8 cellular contexts compared by ENCODE assay signal in the genomic region with DNA sequence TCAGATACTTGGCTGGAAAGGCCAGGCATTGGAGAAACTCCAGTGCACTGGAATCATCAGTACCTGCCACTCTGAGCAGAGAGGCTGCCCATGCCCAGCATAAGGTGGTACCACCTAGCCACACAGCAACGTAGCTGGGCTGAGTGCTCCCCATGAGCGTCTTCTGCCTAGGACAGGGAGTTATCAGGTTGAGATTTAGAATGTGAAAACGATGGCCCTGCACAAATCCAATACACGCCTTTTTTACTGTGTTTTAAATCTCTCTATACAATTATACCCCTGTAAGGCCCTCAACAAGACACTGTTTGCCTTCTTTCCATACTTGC.
A peak's percentile ranks its signal among the peaks of the same experiment; 100 is the strongest.
DNase-seq lines count a peak whose midpoint lies in the region; ATAC-seq, FAIRE-seq and TF ChIP-seq lines count a peak whose summit lies in the region.

No MANE protein-coding gene starts in this region.

- ATAC-seq in memory B cell (ENCODE audit: low read depth) (no peak), GM21528 (IDR thresholded peaks at IDR 0.05; ENCODE audit: low FRiP score, unreplicated experiment) (no peak)

- H3K27ac ChIP-seq in astrocyte (ENCODE audit: low read depth, low read length) (peak overlapping the region; percentile 92), tibial artery (peak overlapping the region; percentile 95 to 96)

- DNase-seq in activated T-cell treated with anti-CD3 and anti-CD28 coated beads, Interleukin-2, amount 50 U/mL, for 24 hours, result no peak
- no peak for DNase-seq in activated T-cell treated with anti-CD3 and anti-CD28 coated beads for 4 hours
- DNase-seq in astrocyte (ENCODE audit: low read depth), result no peak
- no peak for DNase-seq in memory B cell (ENCODE audit: low spot score in 2 of 2)
- DNase-seq in tibial artery, result no peak
- no peak for DNase-seq in D341Med (ENCODE audit: low spot score)
- DNase-seq in NCI-H187 (lab: John Stamatoyannopoulos, UW), result no peak

- H3K4me3 Mint-ChIP-seq in activated T-cell treated with anti-CD3 and anti-CD28 coated beads, Interleukin-2, amount 50 U/mL, for 24 hours, result peak overlapping the region; percentile 91
- H3K4me3 Mint-ChIP-seq in astrocyte (ENCODE audit: unreplicated experiment) (peak overlapping the region; percentile 96), memory B cell (peak overlapping the region; percentile 94)

- no peak for FAIRE-seq in astrocyte (lab: Jason Lieb, UNC)

- peak overlapping the region; percentile 76 for H3K4me3 ChIP-seq in astrocyte (ENCODE audit: insufficient read depth, low read depth, low read length)
- H3K4me3 ChIP-seq in tibial artery, result peak overlapping the region; percentile 66 to 72

- no peaks in the 10 kb centered on the region for H3K9me3 Mint-ChIP-seq in activated T-cell treated with anti-CD3 and anti-CD28 coated beads, Interleukin-2, amount 50 U/mL, for 24 hours
- H3K9me3 Mint-ChIP-seq in astrocyte (ENCODE audit: unreplicated experiment), result no peaks in the 10 kb centered on the region
- no peaks in the 10 kb centered on the region for H3K9me3 Mint-ChIP-seq in memory B cell

- H3K4me2 ChIP-seq in astrocyte (ENCODE audit: low read length), result peak overlapping the region; percentile 97

- H3K36me3 ChIP-seq in astrocyte (ENCODE audit: insufficient read depth, low read length) (no peaks in the 10 kb centered on the region), tibial artery (no peaks in the 10 kb centered on the region)

- TF ChIP-seq CTCF in astrocyte (IDR thresholded peaks at IDR 0.05; ENCODE audit: insufficient read depth, low read depth, low read length) (no peak), tibial artery (IDR thresholded peaks at IDR 0.05) (no peak)

- intact Hi-C loops in tibial artery (cut with DNase I; ENCODE audit: low total_unique reads), result no loop called here

- peak overlapping the region; percentile 95 for H3K9ac ChIP-seq in astrocyte (ENCODE audit: low read length)

- no peaks in the 10 kb centered on the region for H3K27me3 ChIP-seq in astrocyte (ENCODE audit: insufficient read depth, low read length)
- no peaks in the 10 kb centered on the region for H3K27me3 ChIP-seq in tibial artery

- H3K27ac Mint-ChIP-seq in activated T-cell treated with anti-CD3 and anti-CD28 coated beads, Interleukin-2, amount 50 U/mL, for 24 hours, result peak overlapping the region; percentile 93
- H3K27ac Mint-ChIP-seq in astrocyte (ENCODE audit: unreplicated experiment), result peak overlapping the region; percentile 98
- H3K27ac Mint-ChIP-seq in memory B cell, result peak overlapping the region; percentile 96

- H3K36me3 Mint-ChIP-seq in activated T-cell treated with anti-CD3 and anti-CD28 coated beads, Interleukin-2, amount 50 U/mL, for 24 hours (ENCODE audit: low read depth), result peaks cover 20% of the 10 kb centered on the region
- peaks cover 4% of the 10 kb centered on the region for H3K36me3 Mint-ChIP-seq in astrocyte (ENCODE audit: low read depth, unreplicated experiment)
- H3K36me3 Mint-ChIP-seq in memory B cell, result no peaks in the 10 kb centered on the region

- H2AFZ ChIP-seq in astrocyte (ENCODE audit: low read depth, low read length), result no peak overlapping the region

- H4K20me1 ChIP-seq in astrocyte (ENCODE audit: insufficient read depth, low read length), result peaks cover 42% of the 10 kb centered on the region

- no peaks in the 10 kb centered on the region for H3K27me3 Mint-ChIP-seq in activated T-cell treated with anti-CD3 and anti-CD28 coated beads, Interleukin-2, amount 50 U/mL, for 24 hours
- no peaks in the 10 kb centered on the region for H3K27me3 Mint-ChIP-seq in astrocyte (ENCODE audit: low read depth, unreplicated experiment)
- no peaks in the 10 kb centered on the region for H3K27me3 Mint-ChIP-seq in memory B cell

- H3K4me1 Mint-ChIP-seq in activated T-cell treated with anti-CD3 and anti-CD28 coated beads, Interleukin-2, amount 50 U/mL, for 24 hours (ENCODE audit: low read depth), result peaks cover 72% of the 10 kb centered on the region
- peaks cover 50% of the 10 kb centered on the region for H3K4me1 Mint-ChIP-seq in astrocyte (ENCODE audit: low read depth, unreplicated experiment)
- H3K4me1 Mint-ChIP-seq in memory B cell, result peaks cover 45% of the 10 kb centered on the region

- H3K9me3 ChIP-seq in astrocyte (ENCODE audit: insufficient read depth, low read depth, low read length) (no peaks in the 10 kb centered on the region), tibial artery (no peaks in the 10 kb centered on the region)

- peaks cover 60% of the 10 kb centered on the region for H3K4me1 ChIP-seq in astrocyte (ENCODE audit: insufficient read depth, low read length)
- H3K4me1 ChIP-seq in tibial artery, result peaks cover 0 to 70% (median 62%) of the 10 kb centered on the region in 4 donors

- H3K79me2 ChIP-seq in astrocyte (ENCODE audit: insufficient read depth, low read length), result peaks cover 74% of the 10 kb centered on the region
